In genomic region chr11:64969209-64969608, GRCh38 we compare ENCODE assay signal across 1 cellular context.
TF ChIP-seq lines count a peak whose summit lies in the region.

No MANE protein-coding gene starts in this region.

TF ChIP-seq in endothelial cell of umbilical vein, 7 proteins besides CTCF, POLR2A, EP300 and RAD21:
- TF ChIP-seq POLR2AphosphoS5 (IDR thresholded peaks at IDR 0.05; ENCODE audit: insufficient read depth, low read depth, low read length), result no peak
- no peak for TF ChIP-seq MAX (IDR thresholded peaks at IDR 0.05; ENCODE audit: insufficient read depth, insufficient read length)
- no peak for TF ChIP-seq GATA2 (IDR thresholded peaks at IDR 0.05; ENCODE audit: insufficient read depth, insufficient read length, low read depth, low read length)
- TF ChIP-seq FOS (IDR thresholded peaks at IDR 0.05; ENCODE audit: borderline replicate concordance, insufficient read depth, low read length), result peak; percentile 37
- peak; percentile 70 for TF ChIP-seq JUN (IDR thresholded peaks at IDR 0.05; ENCODE audit: borderline replicate concordance, insufficient read depth, insufficient read length, low read depth)
- no peak for TF ChIP-seq EZH2 (IDR thresholded peaks at IDR 0.05; ENCODE audit: borderline replicate concordance, low read depth, low read length, severe bottlenecking)
- TF ChIP-seq MYC (IDR thresholded peaks at IDR 0.05; ENCODE audit: low read depth, low read length), result no peak
